In the genomic region with DNA sequence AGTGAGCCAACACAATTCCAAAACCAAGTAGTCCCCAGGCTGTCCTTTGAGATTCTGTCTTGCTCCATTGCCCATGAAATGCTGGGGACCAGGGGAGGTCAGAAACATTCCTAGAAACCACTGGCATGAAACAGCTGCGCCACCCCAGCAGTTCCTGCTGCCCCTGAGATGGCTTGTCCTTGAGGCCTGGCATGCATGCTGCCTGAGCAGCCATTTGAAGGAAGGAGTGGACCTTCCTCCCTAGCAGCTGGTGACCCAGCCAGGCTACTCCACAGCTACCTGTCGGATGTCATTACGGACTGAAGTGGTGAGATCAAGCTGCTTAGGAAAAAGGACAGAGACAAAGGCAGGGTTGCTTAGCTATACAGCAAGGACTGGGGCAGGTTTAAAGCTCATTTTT, we compare ENCODE assay signal across 18 cellular contexts.
DNase-seq lines count a peak whose midpoint lies in the region; ATAC-seq lines count a peak whose summit lies in the region.
"Had no signal": no experiment of that assay in that cellular context is flagged by ENCODE, and none has a peak within 500 bp of the region (broad histone marks: within the 10 kb centered on the region; RNA-seq: fewer than 3 reads in every experiment).

No MANE protein-coding gene starts in this region.

- H3K36me3 ChIP-seq in BLaER1 = peaks cover 45% of the 10 kb centered on the region
- H3K36me3 ChIP-seq: breast epithelium, right atrium auricular region had no signal

- H3K4me1 ChIP-seq in BLaER1 = peaks cover 11% of the 10 kb centered on the region
- H3K4me1 ChIP-seq: breast epithelium, right atrium auricular region, suprapubic skin had no signal

- no peak for ATAC-seq in GM21381 (IDR thresholded peaks at IDR 0.05; ENCODE audit: unreplicated experiment)
- no peak for ATAC-seq in GM21423 (IDR thresholded peaks at IDR 0.05; ENCODE audit: unreplicated experiment)
- ATAC-seq: CD8-positive, alpha-beta T cell had no signal

- H3K9ac ChIP-seq in BLaER1 = no peak overlapping the region; the same call in 1 of the 2 replicates
- H3K9ac ChIP-seq: GM23248 had no signal

- peak overlapping the region; percentile 37; the same call in 1 of the 2 replicates for H3K27ac ChIP-seq in BLaER1
- H3K27ac ChIP-seq: breast epithelium, GM23248, right atrium auricular region, RWPE1, suprapubic skin had no signal

- peak; percentile 35 for DNase-seq in M059J (ENCODE audit: low read depth)
- DNase-seq in astrocyte of the hippocampus (ENCODE audit: low read depth, low spot score) = peak; percentile 42
- DNase-seq in myocyte (ENCODE audit: low read depth) = peak; percentile 93
- no peak for DNase-seq in NCI-H1694 (lab: John Stamatoyannopoulos, UW)
- no peak for DNase-seq in foreskin melanocyte
- DNase-seq: CD8-positive, alpha-beta T cell; foreskin fibroblast; GM23248; Kasumi-1; NCI-H1105 treated with DMSO at 0.1 percent for 48 hours; stimulated activated CD4-positive, alpha-beta T cell treated with anti-CD3 and anti-CD28 coated beads, Interleukin-15, amount 100 ng/mL, for 24 hours had no signal

- peak overlapping the region; percentile 65 for H3K4me2 ChIP-seq in BLaER1

- H3K9me3 ChIP-seq in BLaER1 = peaks cover 32% of the 10 kb centered on the region

- no peaks in the 10 kb centered on the region for H4K20me1 ChIP-seq in BLaER1

- no peak overlapping the region for H3K4me3 ChIP-seq in BLaER1
- H3K4me3 ChIP-seq: breast epithelium, GM23248, right atrium auricular region, suprapubic skin had no signal

- no peaks in the 10 kb centered on the region for H3K27me3 ChIP-seq in BLaER1
- H3K27me3 ChIP-seq: breast epithelium, right atrium auricular region, suprapubic skin had no signal

Comparison
In these comparisons a context has a peak if more than half of its experiments do, and no peak if none do; other contexts are left out.
1. DNase-seq: peak in M059J (single experiment), astrocyte of the hippocampus (single experiment) and myocyte (single experiment); none in NCI-H1694 (single experiment) and foreskin melanocyte (single experiment).